In genomic region chr9:7570107-7570720, GRCh38 we compare ENCODE assay signal across 8 cellular contexts.
DNase-seq lines count a peak whose midpoint lies in the region; ATAC-seq and TF ChIP-seq lines count a peak whose summit lies in the region.

No MANE protein-coding gene starts in this region.

- WGBS in upper lobe of left lung, 2 donors = 94 to 98% methylated on average over 1 of the region's 1 CpG

- no peak for TF ChIP-seq EP300 in upper lobe of left lung (IDR thresholded peaks at IDR 0.05)

- TF ChIP-seq POLR2A in upper lobe of left lung (IDR thresholded peaks at IDR 0.05) = no peak

- H3K27ac ChIP-seq in parathyroid adenoma (no peak overlapping the region), upper lobe of left lung (no peak overlapping the region)

- no peak overlapping the region for H3K4me2 ChIP-seq in parathyroid adenoma (ENCODE audit: low read length)

- H3K79me2 ChIP-seq in parathyroid adenoma = no peaks in the 10 kb centered on the region

- H3K9me3 ChIP-seq in parathyroid adenoma (ENCODE audit: control insufficient read depth, low read length) (no peaks in the 10 kb centered on the region), upper lobe of left lung (no peaks in the 10 kb centered on the region)

- ATAC-seq in HG03439 (IDR thresholded peaks at IDR 0.05; ENCODE audit: unreplicated experiment) (peak; percentile 91), upper lobe of left lung (ENCODE audit: low FRiP score in 2 of 2) (peak in 1 of 2 donors; percentile 67)

- no peak overlapping the region for H2AFZ ChIP-seq in parathyroid adenoma

- DNase-seq in COLO668 (lab: John Stamatoyannopoulos, UW; ENCODE audit: unreplicated experiment) = peak; percentile 69
- peak; percentile 3 for DNase-seq in GM19238 (ENCODE audit: insufficient read length, low spot score)
- DNase-seq in NCI-H774 (lab: John Stamatoyannopoulos, UW) = peak; percentile 67
- peak; percentile 57 for DNase-seq in activated T-cell treated with anti-CD3 and anti-CD28 coated beads for 1 hour (ENCODE audit: low read depth)
- DNase-seq in fibroblast of pulmonary artery (ENCODE audit: low read depth) = peak; percentile 61
- DNase-seq in upper lobe of left lung = peak in 1 of 2 donors; percentile 31

- H3K4me3 ChIP-seq in fibroblast of pulmonary artery (replicated peaks; ENCODE audit: low read depth, low read length) (no peak overlapping the region), parathyroid adenoma (ENCODE audit: low read depth, low read length) (no peak overlapping the region), upper lobe of left lung (no peak overlapping the region)

- H3K9ac ChIP-seq in parathyroid adenoma = no peak overlapping the region

- no peaks in the 10 kb centered on the region for H3K4me1 ChIP-seq in parathyroid adenoma
- H3K4me1 ChIP-seq in upper lobe of left lung = no peaks in the 10 kb centered on the region

- no peaks in the 10 kb centered on the region for H3K27me3 ChIP-seq in parathyroid adenoma (ENCODE audit: control insufficient read depth, insufficient read depth, low read length)
- no peaks in the 10 kb centered on the region for H3K27me3 ChIP-seq in upper lobe of left lung

- peak; percentile 91 for TF ChIP-seq CTCF in fibroblast of pulmonary artery (IDR thresholded peaks at IDR 0.05; ENCODE audit: low read length, missing control alignments)
- peak; percentile 27 for TF ChIP-seq CTCF in parathyroid adenoma (IDR thresholded peaks at IDR 0.05)
- TF ChIP-seq CTCF in upper lobe of left lung (IDR thresholded peaks at IDR 0.05) = peak; percentile 51 to 80 (median 66)

- H3K36me3 ChIP-seq in parathyroid adenoma (ENCODE audit: control insufficient read depth, insufficient read depth, low read length) (no peaks in the 10 kb centered on the region), upper lobe of left lung (no peaks in the 10 kb centered on the region)

Comparison
In these comparisons a context has a peak if more than half of its experiments do, and no peak if none do; other contexts are left out.
1. CTCF ChIP-seq: peak in every context shown above with its lines; median percentile 91 in fibroblast of pulmonary artery; 66 in upper lobe of left lung; 27 in parathyroid adenoma.